ENCODE assay signal across 8 cellular contexts in genomic region chrX:102950908-102951866, GRCh38. TPM values are rescaled to one million over a fixed set of nuclear protein-coding genes. Genes with fewer than 3 reads are reported as not detected.
A peak's percentile ranks its signal among the peaks of the same experiment; 100 is the strongest.
DNase-seq lines count a peak whose midpoint lies in the region; ATAC-seq and TF ChIP-seq lines count a peak whose summit lies in the region.

No MANE protein-coding gene starts in this region.

- peak; percentile 76 for DNase-seq in NCI-H510A treated with DMSO at 0.1 percent for 48 hours (lab: John Stamatoyannopoulos, UW)
- peak; percentile 82 for DNase-seq in activated CD4-positive, alpha-beta T cell treated with anti-CD3 and anti-CD28 coated beads, Interleukin-2, amount 10 ng/mL, durations not matched to agents 24 days and 14 days
- peak; percentile 67 for DNase-seq in dermis blood vessel endothelial cell
- DNase-seq in lung (ENCODE audit: low spot score), result peak; percentile 43
- DNase-seq in stimulated activated CD8-positive, alpha-beta memory T cell treated with anti-CD3 and anti-CD28 coated beads, Interleukin-2, amount 100 ng/mL, for 1 hour (ENCODE audit: low read depth in 2 of 2), result peak; percentile 7 to 16

- no peaks in the 10 kb centered on the region for H3K4me1 ChIP-seq in lung (ENCODE audit: control insufficient read depth in 2 of 2, insufficient read depth in 2 of 2, low read length in 2 of 2)

- H3K4me1 Mint-ChIP-seq in activated CD4-positive, alpha-beta T cell treated with anti-CD3 and anti-CD28 coated beads, Interleukin-2, amount 10 ng/mL, durations not matched to agents 24 days and 14 days, result no peaks in the 10 kb centered on the region

- ATAC-seq in GM18508 (IDR thresholded peaks at IDR 0.05; ENCODE audit: insufficient read depth, unreplicated experiment) (peak; percentile 54), HG03175 (IDR thresholded peaks at IDR 0.05; ENCODE audit: unreplicated experiment) (peak; percentile 76), lung (ENCODE audit: insufficient read depth, low FRiP score) (peak; percentile 65)

- TF ChIP-seq CTCF in 22Rv1 (IDR thresholded peaks at IDR 0.05) (peak; percentile 59), lung (IDR thresholded peaks at IDR 0.05; ENCODE audit: control extremely low read depth, extremely low read depth) (peak; percentile 42)

- no peaks in the 10 kb centered on the region for H3K36me3 ChIP-seq in lung (ENCODE audit: control insufficient read depth in 2 of 2, insufficient read depth in 2 of 2, low read length in 2 of 2)

- H3K27ac ChIP-seq in 22Rv1 (no peak overlapping the region), lung (ENCODE audit: low read depth in 1 of 2, low read length in 1 of 2) (no peak overlapping the region)

- no peaks in the 10 kb centered on the region for H3K27me3 ChIP-seq in lung (ENCODE audit: control insufficient read depth, insufficient read depth)

- intact Hi-C loops in activated CD4-positive, alpha-beta T cell treated with anti-CD3 and anti-CD28 coated beads, Interleukin-2, amount 10 ng/mL, durations not matched to agents 24 days and 14 days (cut with micrococcal nuclease), result loop anchor here (1.0 to 5.0 kb wide), 4 partner anchors 17 to 514 kb away; no protein-coding TSS in a partner anchor

- WGBS in lung, 2 donors, result 4 to 17% methylated on average over 14 of the region's 14 CpGs

- no peaks in the 10 kb centered on the region for H3K9me3 ChIP-seq in lung (ENCODE audit: control insufficient read depth in 2 of 2, insufficient read depth in 1 of 2, low read length in 1 of 2)

- H3K36me3 Mint-ChIP-seq in activated CD4-positive, alpha-beta T cell treated with anti-CD3 and anti-CD28 coated beads, Interleukin-2, amount 10 ng/mL, durations not matched to agents 24 days and 14 days (ENCODE audit: low read depth), result no peaks in the 10 kb centered on the region

- H3K9me3 Mint-ChIP-seq in activated CD4-positive, alpha-beta T cell treated with anti-CD3 and anti-CD28 coated beads, Interleukin-2, amount 10 ng/mL, durations not matched to agents 24 days and 14 days, result no peaks in the 10 kb centered on the region

- H3K27me3 Mint-ChIP-seq in activated CD4-positive, alpha-beta T cell treated with anti-CD3 and anti-CD28 coated beads, Interleukin-2, amount 10 ng/mL, durations not matched to agents 24 days and 14 days, result no peaks in the 10 kb centered on the region

- peak overlapping the region; percentile 3 for H3K4me3 Mint-ChIP-seq in activated CD4-positive, alpha-beta T cell treated with anti-CD3 and anti-CD28 coated beads, Interleukin-2, amount 10 ng/mL, durations not matched to agents 24 days and 14 days

- H3K4me3 ChIP-seq in lung, result no peak overlapping the region

- no peak overlapping the region for H3K27ac Mint-ChIP-seq in activated CD4-positive, alpha-beta T cell treated with anti-CD3 and anti-CD28 coated beads, Interleukin-2, amount 10 ng/mL, durations not matched to agents 24 days and 14 days

RNA-seq across cellular contexts. Expression of gene RAB40AL, which starts 14.1 kb away (rescaled TPM):
- 0.26 and 0.68 TPM in 2 replicates for total RNA-seq in activated CD4-positive, alpha-beta T cell treated with anti-CD3 and anti-CD28 coated beads, Interleukin-2, amount 10 ng/mL, durations not matched to agents 24 days and 14 days
- total RNA-seq in dermis blood vessel endothelial cell (0.14 TPM in 1 of 2 replicates, not detected in the other), lung (1 to 10 TPM; 1.4 to 2.4 TPM)
- under 1 TPM; 0.05 to 0.20 TPM for polyA plus RNA-seq in lung

Comparison
In these comparisons a context has a peak if more than half of its experiments do, and no peak if none do; other contexts are left out.
1. DNase-seq: peak in every context shown above with its lines; median percentile 82 in activated CD4-positive, alpha-beta T cell treated with anti-CD3 and anti-CD28 coated beads, Interleukin-2, amount 10 ng/mL, durations not matched to agents 24 days and 14 days; 76 in NCI-H510A treated with DMSO at 0.1 percent for 48 hours; 67 in dermis blood vessel endothelial cell; 43 in lung; 12 in stimulated activated CD8-positive, alpha-beta memory T cell treated with anti-CD3 and anti-CD28 coated beads, Interleukin-2, amount 100 ng/mL, for 1 hour.